ENCODE assay signal across 21 cellular contexts in the genomic region with DNA sequence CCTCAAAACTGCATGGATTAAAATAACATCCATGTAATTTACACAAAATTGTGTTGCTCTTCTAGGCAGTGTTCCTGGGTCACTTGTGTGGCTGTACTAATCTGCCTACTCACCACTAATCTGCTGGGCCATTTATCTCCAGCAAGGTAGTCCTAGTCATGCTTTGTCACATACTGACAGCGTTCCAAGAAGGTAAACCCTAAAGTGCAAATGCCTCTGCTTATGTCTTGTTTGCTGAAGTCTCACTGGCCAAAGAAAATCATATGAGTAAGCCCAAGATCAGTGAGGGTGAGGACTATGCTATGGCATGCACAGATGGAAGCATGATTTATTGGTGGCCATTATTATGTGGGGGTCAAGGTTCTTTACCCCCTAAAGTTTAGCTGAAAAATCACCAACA.
"Had no signal": no experiment of that assay in that cellular context is flagged by ENCODE, and none has a peak within 500 bp of the region (broad histone marks: within the 10 kb centered on the region; RNA-seq: fewer than 3 reads in every experiment).

No MANE protein-coding gene starts in this region.

- ATAC-seq: activated CD8-positive, alpha-beta T cell treated with anti-CD3 and anti-CD28 coated beads, Interleukin-2, amount 10 ng/mL, durations not matched to agents 7 days and 5 days; activated naive CD4-positive, alpha-beta T cell treated with anti-CD3 and anti-CD28 coated beads, Interleukin-2, amount 50 U/mL, for 72 hours; mucosa of descending colon; naive thymus-derived CD4-positive, alpha-beta T cell; stimulated activated naive B cell treated with anti-CD40 and anti-IgM and Interleukin-4, amounts not matched to agents 10 μg/mL and 1 μg/mL and 100 μg/mL, for 72 hours had no signal

- H3K4me1 Mint-ChIP-seq: activated B cell treated with CpG ODN at 0.5 μM for 24 hours; brain; memory B cell; naive thymus-derived CD4-positive, alpha-beta T cell; stimulated activated naive B cell treated with anti-CD40 and anti-IgM and Interleukin-4, amounts not matched to agents 10 μg/mL and 1 μg/mL and 100 μg/mL, for 72 hours had no signal

- H3K27ac Mint-ChIP-seq: activated B cell treated with CpG ODN at 0.5 μM for 24 hours; activated CD8-positive, alpha-beta T cell treated with anti-CD3 and anti-CD28 coated beads, Interleukin-2, amount 10 ng/mL, durations not matched to agents 7 days and 5 days; activated naive CD4-positive, alpha-beta T cell treated with anti-CD3 and anti-CD28 coated beads, Interleukin-2, amount 50 U/mL, for 72 hours; brain; memory B cell; naive thymus-derived CD4-positive, alpha-beta T cell; stimulated activated naive B cell treated with anti-CD40 and anti-IgM and Interleukin-4, amounts not matched to agents 10 μg/mL and 1 μg/mL and 100 μg/mL, for 72 hours had no signal

- H3K36me3 Mint-ChIP-seq: activated naive CD4-positive, alpha-beta T cell treated with anti-CD3 and anti-CD28 coated beads, Interleukin-2, amount 50 U/mL, for 72 hours; brain; memory B cell; naive thymus-derived CD4-positive, alpha-beta T cell; stimulated activated naive B cell treated with anti-CD40 and anti-IgM and Interleukin-4, amounts not matched to agents 10 μg/mL and 1 μg/mL and 100 μg/mL, for 72 hours had no signal

- H3K27me3 Mint-ChIP-seq: activated B cell treated with CpG ODN at 0.5 μM for 24 hours; brain; memory B cell; naive thymus-derived CD4-positive, alpha-beta T cell; stimulated activated naive B cell treated with anti-CD40 and anti-IgM and Interleukin-4, amounts not matched to agents 10 μg/mL and 1 μg/mL and 100 μg/mL, for 72 hours had no signal

- H3K9ac ChIP-seq: parathyroid adenoma had no signal

- H3K27ac ChIP-seq: left ventricle myocardium inferior, parathyroid adenoma, thyroid gland, uterus had no signal

- H3K4me3 ChIP-seq: left ventricle myocardium inferior, mucosa of descending colon, thyroid gland, uterus had no signal

- H2AFZ ChIP-seq: parathyroid adenoma had no signal

- H3K9me3 Mint-ChIP-seq: brain had no signal

- H3K36me3 ChIP-seq: left ventricle myocardium inferior, thyroid gland, uterus had no signal

- H3K4me3 Mint-ChIP-seq: activated B cell treated with CpG ODN at 0.5 μM for 24 hours; activated CD8-positive, alpha-beta T cell treated with anti-CD3 and anti-CD28 coated beads, Interleukin-2, amount 10 ng/mL, durations not matched to agents 7 days and 5 days; brain; memory B cell; naive thymus-derived CD4-positive, alpha-beta T cell; stimulated activated naive B cell treated with anti-CD40 and anti-IgM and Interleukin-4, amounts not matched to agents 10 μg/mL and 1 μg/mL and 100 μg/mL, for 72 hours had no signal

- H3K9me3 ChIP-seq: mucosa of descending colon, thyroid gland, uterus had no signal

- DNase-seq: activated B cell treated with CpG ODN at 0.5 μM for 24 hours; activated CD4-positive, alpha-beta T cell treated with anti-CD3 and anti-CD28 coated beads for 48 hours; activated CD8-positive, alpha-beta memory T cell treated with anti-CD3 and anti-CD28 coated beads, Interleukin-2, amount 50 U/mL, for 4 hours; activated CD8-positive, alpha-beta T cell treated with anti-CD3 and anti-CD28 coated beads, Interleukin-2, amount 10 ng/mL, durations not matched to agents 7 days and 5 days; activated gamma-delta T cell; activated T-cell treated with anti-CD3 and anti-CD28 coated beads, Interleukin-2, amount 50 U/mL, for 48 hours; cortex of kidney; effector CD8-positive, alpha-beta T cell; kidney; left ventricle myocardium inferior; mucosa of descending colon; naive thymus-derived CD4-positive, alpha-beta T cell; stimulated activated CD4-positive, alpha-beta T cell treated with anti-CD3 and anti-CD28 coated beads, Interleukin-2, amount 100 ng/mL, for 48 hours; stimulated activated naive B cell treated with anti-CD40 and anti-IgM and Interleukin-4, amounts not matched to agents 10 μg/mL and 1 μg/mL and 100 μg/mL, for 72 hours; T-helper 2 cell; thyroid gland; uterus had no signal

- H3K27me3 ChIP-seq: thyroid gland, uterus had no signal

- H3K4me1 ChIP-seq: left ventricle myocardium inferior, parathyroid adenoma, thyroid gland, uterus had no signal
